10 cellular contexts compared by ENCODE assay signal in genomic region chr1:232012773-232013386, GRCh38.
DNase-seq lines count a peak whose midpoint lies in the region; ATAC-seq and TF ChIP-seq lines count a peak whose summit lies in the region.
"Had no signal": no experiment of that assay in that cellular context is flagged by ENCODE, and none has a peak within 500 bp of the region (broad histone marks: within the 10 kb centered on the region; RNA-seq: fewer than 3 reads in every experiment).

No MANE protein-coding gene starts in this region.

- H3K27ac ChIP-seq in AG04450 (ENCODE audit: low read depth, low read length) = peak overlapping the region; percentile 84
- H3K27ac ChIP-seq in colonic mucosa = peak overlapping the region; percentile 75
- H3K27ac ChIP-seq in mesenchymal stem cell (ENCODE audit: low read length, poor library complexity, severe bottlenecking) = no peak overlapping the region
- no peak overlapping the region for H3K27ac ChIP-seq in CD4-positive, alpha-beta memory T cell (ENCODE audit: low read depth, low read length)
- H3K27ac ChIP-seq: BLaER1 treated with 17β-estradiol and CSF1 and Interleukin-3, amounts not matched to agents 10 nM and 100 nM had no signal

- H3K27me3 Mint-ChIP-seq in CD4-positive, alpha-beta memory T cell = no peaks in the 10 kb centered on the region

- H3K4me3 Mint-ChIP-seq in CD4-positive, alpha-beta memory T cell = no peak overlapping the region

- no peak overlapping the region for H2AFZ ChIP-seq in mesenchymal stem cell (ENCODE audit: low read depth, low read length)

- H3K4me1 Mint-ChIP-seq in CD4-positive, alpha-beta memory T cell = peaks cover 0 to 1% (median 0%) of the 10 kb centered on the region in 4 donors

- peaks cover 10% of the 10 kb centered on the region for H3K4me1 ChIP-seq in colonic mucosa
- H3K4me1 ChIP-seq in mesenchymal stem cell (ENCODE audit: control insufficient read depth, insufficient read depth, low read depth, low read length) = no peaks in the 10 kb centered on the region
- no peaks in the 10 kb centered on the region for H3K4me1 ChIP-seq in CD4-positive, alpha-beta memory T cell (ENCODE audit: insufficient read depth, low read length)

- intact Hi-C loops in colonic mucosa (cut with DNase I) = no loop called here
- intact Hi-C loops in CD4-positive, alpha-beta memory T cell (cut with micrococcal nuclease) = no loop called here
- intact Hi-C loops in posterior cingulate gyrus (cut with DNase I) = no loop called here

- DNase-seq in AG04450 (ENCODE audit: low read depth, low spot score) (peak; percentile 86), NCI-H146 (lab: John Stamatoyannopoulos, UW) (peak; percentile 97), colonic mucosa (peak; percentile 84), mesenchymal stem cell (peak; percentile 90), A172 (ENCODE audit: low spot score) (no peak), posterior cingulate gyrus (no peak)
- no peak for DNase-seq in CD4-positive, alpha-beta memory T cell
- DNase-seq: activated CD4-positive, alpha-beta T cell treated with anti-CD3 and anti-CD28 coated beads for 4 hours had no signal

- no peak overlapping the region for H3K23ac ChIP-seq in mesenchymal stem cell (ENCODE audit: low read length in 2 of 2)

- H3K79me1 ChIP-seq in mesenchymal stem cell (replicated peaks; ENCODE audit: low read length, poor library complexity, severe bottlenecking) = peaks cover 4% of the 10 kb centered on the region

- no peak overlapping the region for H2BK120ac ChIP-seq in mesenchymal stem cell (ENCODE audit: low read depth, low read length)

- H4K8ac ChIP-seq in mesenchymal stem cell (ENCODE audit: low read length) = no peak overlapping the region

- H4K91ac ChIP-seq in mesenchymal stem cell (ENCODE audit: low read length) = peak overlapping the region; percentile 47

- H3K4me3 ChIP-seq in AG04450 (ENCODE audit: low read depth, low read length) (peak overlapping the region; percentile 15; the same call in 1 of the 2 replicates), colonic mucosa (no peak overlapping the region), mesenchymal stem cell (ENCODE audit: insufficient read depth in 1 of 2, low read depth in 1 of 2, low read length in 2 of 2) (peak overlapping the region in 1 of 2 experiments; percentile 67)
- no peak overlapping the region for H3K4me3 ChIP-seq in CD4-positive, alpha-beta memory T cell (ENCODE audit: low read length in 2 of 2)
- H3K4me3 ChIP-seq: BLaER1 treated with 17β-estradiol and CSF1 and Interleukin-3, amounts not matched to agents 10 nM and 100 nM had no signal

- H3K27me3 ChIP-seq in AG04450 (ENCODE audit: control insufficient read depth, insufficient read depth, low read length) = no peaks in the 10 kb centered on the region
- no peaks in the 10 kb centered on the region for H3K27me3 ChIP-seq in colonic mucosa
- H3K27me3 ChIP-seq in mesenchymal stem cell (ENCODE audit: control insufficient read depth in 1 of 2, insufficient read depth in 1 of 2, low read length in 2 of 2) = no peaks in the 10 kb centered on the region
- no peaks in the 10 kb centered on the region for H3K27me3 ChIP-seq in CD4-positive, alpha-beta memory T cell (ENCODE audit: insufficient read depth, low read length)
- H3K27me3 ChIP-seq: BLaER1 treated with 17β-estradiol and CSF1 and Interleukin-3, amounts not matched to agents 10 nM and 100 nM had no signal

- no peak overlapping the region for H2BK5ac ChIP-seq in mesenchymal stem cell (ENCODE audit: low read depth, low read length, poor library complexity, severe bottlenecking)

- no peak overlapping the region for H3K4ac ChIP-seq in mesenchymal stem cell (ENCODE audit: low read depth in 1 of 2, low read length in 2 of 2)

- POLR2A ChIA-PET in AG04450 (lab: Yijun Ruan, JAX) = interaction anchor here (1.1 to 1.2 kb wide), 2 partner anchors 39 to 137 kb away, joined by 3 to 4 read pairs; no protein-coding TSS in a partner anchor
- POLR2A ChIA-PET in CD4-positive, alpha-beta memory T cell (lab: Charles Lee; ENCODE audit: partially characterized antibody) = no interaction called here

- H2BK15ac ChIP-seq in mesenchymal stem cell (ENCODE audit: low read depth, poor library complexity, severe bottlenecking) = no peak overlapping the region

- no peak overlapping the region for H2AK5ac ChIP-seq in mesenchymal stem cell (ENCODE audit: low read length, severe bottlenecking)

- H3K36me3 ChIP-seq in colonic mucosa (no peaks in the 10 kb centered on the region), mesenchymal stem cell (ENCODE audit: control insufficient read depth in 1 of 2, insufficient read depth in 2 of 2, low read depth in 1 of 2, low read length in 2 of 2) (peaks cover 0 to 7% of the 10 kb centered on the region in 2 experiments)
- H3K36me3 ChIP-seq in CD4-positive, alpha-beta memory T cell (ENCODE audit: insufficient read depth, low read length) = no peaks in the 10 kb centered on the region

- CTCF ChIA-PET in AG04450 (lab: Charles Lee) = interaction anchor here (0.6 kb wide), 1 partner anchor 47 kb away, joined by 3 read pairs; no protein-coding TSS in a partner anchor
- CTCF ChIA-PET in CD4-positive, alpha-beta memory T cell (lab: Charles Lee; ENCODE audit: partially characterized antibody) = no interaction called here

- no peak overlapping the region for H3K14ac ChIP-seq in mesenchymal stem cell (ENCODE audit: low read length in 2 of 2)

- no peak for ATAC-seq in HG02588 (IDR thresholded peaks at IDR 0.05; ENCODE audit: unreplicated experiment)

- H3K9me3 ChIP-seq in AG04450 (ENCODE audit: control insufficient read depth, insufficient read depth, low read length) = no peaks in the 10 kb centered on the region
- H3K9me3 ChIP-seq in colonic mucosa = no peaks in the 10 kb centered on the region
- no peaks in the 10 kb centered on the region for H3K9me3 ChIP-seq in mesenchymal stem cell (ENCODE audit: control insufficient read depth, low read length)
- H3K9me3 ChIP-seq in CD4-positive, alpha-beta memory T cell (ENCODE audit: control insufficient read depth in 1 of 2, low read length in 2 of 2) = no peaks in the 10 kb centered on the region
- H3K9me3 ChIP-seq: BLaER1 treated with 17β-estradiol and CSF1 and Interleukin-3, amounts not matched to agents 10 nM and 100 nM had no signal

- H3K36me3 Mint-ChIP-seq in CD4-positive, alpha-beta memory T cell = peaks cover 11 to 22% of the 10 kb centered on the region in 2 donors

- TF ChIP-seq CTCF in AG04450 (IDR thresholded peaks at IDR 0.05; ENCODE audit: low read depth, low read length) (no peak), colonic mucosa (IDR thresholded peaks at IDR 0.05) (no peak)

- peak overlapping the region in 1 of 2 experiments; percentile 48 for H3K18ac ChIP-seq in mesenchymal stem cell (ENCODE audit: low read depth in 1 of 2, low read length in 2 of 2)

- peaks cover 0 to under 1% (median 0%) of the 10 kb centered on the region in 8 donors for H3K9me3 Mint-ChIP-seq in CD4-positive, alpha-beta memory T cell

- 82% methylated on average over 10 of the region's 10 CpGs for WGBS in mesenchymal stem cell

- H3K9ac ChIP-seq in colonic mucosa (ENCODE audit: low read depth in 2 of 2, low read length in 2 of 2) (no peak overlapping the region), mesenchymal stem cell (ENCODE audit: low read length) (peak overlapping the region; percentile 55)
- H3K9ac ChIP-seq: BLaER1 treated with 17β-estradiol and CSF1 and Interleukin-3, amounts not matched to agents 10 nM and 100 nM had no signal

- no peak overlapping the region for H2BK12ac ChIP-seq in mesenchymal stem cell (ENCODE audit: low read length in 2 of 2)

- H3K4me2 ChIP-seq in mesenchymal stem cell (ENCODE audit: low read length, poor library complexity, severe bottlenecking) = no peak overlapping the region

- H3K27ac Mint-ChIP-seq in CD4-positive, alpha-beta memory T cell = no peak overlapping the region

Comparison
In these comparisons a context has a peak if more than half of its experiments do, and no peak if none do; other contexts are left out.
1. DNase-seq: peak in AG04450 (single experiment), NCI-H146 (single experiment), colonic mucosa (single experiment) and mesenchymal stem cell (single experiment); none in A172 (single experiment), CD4-positive, alpha-beta memory T cell (0 of 5) and posterior cingulate gyrus (0 of 10).
2. H3K27ac ChIP-seq: peak in AG04450 (single experiment) and colonic mucosa (single experiment); none in mesenchymal stem cell (single experiment) and CD4-positive, alpha-beta memory T cell (single experiment).